In the genomic region with DNA sequence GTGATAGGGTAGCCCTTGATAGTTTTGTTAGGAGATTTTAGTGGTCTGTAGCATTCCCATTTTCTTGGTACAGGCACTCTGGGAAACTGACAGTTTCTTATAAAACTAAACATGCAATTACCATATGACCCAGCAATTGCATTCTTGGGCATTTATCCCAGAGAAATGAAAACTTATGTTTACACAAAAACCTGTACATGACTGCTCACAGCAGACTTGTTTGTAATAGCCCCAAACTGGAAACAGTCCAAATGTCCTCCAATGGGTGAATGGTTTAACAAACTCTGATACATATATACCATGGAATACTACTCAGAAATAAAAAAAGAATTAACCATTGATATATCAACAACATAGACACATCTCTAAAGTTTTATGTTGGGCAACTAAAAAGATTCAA, we compare ENCODE assay signal across 12 cellular contexts.
DNase-seq lines count a peak whose midpoint lies in the region; ATAC-seq and TF ChIP-seq lines count a peak whose summit lies in the region.
"Had no signal": no experiment of that assay in that cellular context is flagged by ENCODE, and none has a peak within 500 bp of the region (broad histone marks: within the 10 kb centered on the region; RNA-seq: fewer than 3 reads in every experiment).

No MANE protein-coding gene starts in this region.

- peaks cover 5% of the 10 kb centered on the region for H3K36me3 Mint-ChIP-seq in effector memory CD8-positive, alpha-beta T cell (ENCODE audit: insufficient read depth)
- H3K36me3 Mint-ChIP-seq in osteocyte (ENCODE audit: unreplicated experiment) (peaks cover 14% of the 10 kb centered on the region), endodermal cell (ENCODE audit: low read depth) (peaks cover 18% of the 10 kb centered on the region)
- H3K36me3 Mint-ChIP-seq in activated CD8-positive, alpha-beta T cell treated with anti-CD3 and anti-CD28 coated beads for 36 hours (ENCODE audit: low read depth): peaks cover 20% of the 10 kb centered on the region

- H3K9me3 Mint-ChIP-seq in effector memory CD8-positive, alpha-beta T cell: no peaks in the 10 kb centered on the region
- H3K9me3 Mint-ChIP-seq in osteocyte (ENCODE audit: unreplicated experiment) (no peaks in the 10 kb centered on the region), endodermal cell (no peaks in the 10 kb centered on the region)
- peaks cover 8% of the 10 kb centered on the region for H3K9me3 Mint-ChIP-seq in activated CD8-positive, alpha-beta T cell treated with anti-CD3 and anti-CD28 coated beads for 36 hours

- peaks cover 3% of the 10 kb centered on the region for H3K36me3 ChIP-seq in endodermal cell (ENCODE audit: control insufficient read depth, insufficient read depth, low read length)

- H3K9ac ChIP-seq in endodermal cell (ENCODE audit: extremely low read depth, low read length, poor library complexity, severe bottlenecking): no peak overlapping the region

- intact Hi-C loops in activated CD8-positive, alpha-beta T cell treated with anti-CD3 and anti-CD28 coated beads for 36 hours (cut with micrococcal nuclease): no loop called here

- peak overlapping the region; percentile 42 to 82 for H3K4me3 Mint-ChIP-seq in effector memory CD8-positive, alpha-beta T cell
- H3K4me3 Mint-ChIP-seq in osteocyte (ENCODE audit: unreplicated experiment) (no peak overlapping the region), endodermal cell (no peak overlapping the region)
- no peak overlapping the region for H3K4me3 Mint-ChIP-seq in activated CD8-positive, alpha-beta T cell treated with anti-CD3 and anti-CD28 coated beads for 36 hours

- POLR2A ChIA-PET in activated CD8-positive, alpha-beta T cell treated with anti-CD3 and anti-CD28 coated beads for 36 hours (lab: Charles Lee): no interaction called here

- no peaks in the 10 kb centered on the region for H3K9me3 ChIP-seq in endodermal cell (ENCODE audit: control insufficient read depth, low read length)

- H3K4me1 Mint-ChIP-seq in effector memory CD8-positive, alpha-beta T cell (ENCODE audit: low read depth in 2 of 2): peaks cover 28 to 42% of the 10 kb centered on the region in 2 donors
- H3K4me1 Mint-ChIP-seq in osteocyte (ENCODE audit: unreplicated experiment): peaks cover 40% of the 10 kb centered on the region
- H3K4me1 Mint-ChIP-seq in endodermal cell: peaks cover 3% of the 10 kb centered on the region
- H3K4me1 Mint-ChIP-seq in activated CD8-positive, alpha-beta T cell treated with anti-CD3 and anti-CD28 coated beads for 36 hours (ENCODE audit: low read depth): peaks cover 47% of the 10 kb centered on the region

- H3K4me3 ChIP-seq in endodermal cell (ENCODE audit: low read length): no peak overlapping the region

- H3K27ac ChIP-seq in endodermal cell (ENCODE audit: low read depth, low read length): no peak overlapping the region

- no peaks in the 10 kb centered on the region for H3K27me3 ChIP-seq in endodermal cell (ENCODE audit: control insufficient read depth, insufficient read depth, low read length, poor library complexity, severe bottlenecking)

- no peaks in the 10 kb centered on the region for H3K27me3 Mint-ChIP-seq in effector memory CD8-positive, alpha-beta T cell
- no peaks in the 10 kb centered on the region for H3K27me3 Mint-ChIP-seq in osteocyte (ENCODE audit: unreplicated experiment)
- H3K27me3 Mint-ChIP-seq in endodermal cell (ENCODE audit: insufficient read depth): no peaks in the 10 kb centered on the region
- H3K27me3 Mint-ChIP-seq in activated CD8-positive, alpha-beta T cell treated with anti-CD3 and anti-CD28 coated beads for 36 hours: no peaks in the 10 kb centered on the region

- no peak for TF ChIP-seq CTCF in osteocyte (IDR thresholded peaks at IDR 0.05)
- no peak for TF ChIP-seq CTCF in endodermal cell (conservative IDR thresholded peaks at IDR 0.05)
- TF ChIP-seq CTCF in activated CD8-positive, alpha-beta T cell treated with anti-CD3 and anti-CD28 coated beads for 36 hours (IDR thresholded peaks at IDR 0.05): no peak

- CTCF ChIA-PET in activated CD8-positive, alpha-beta T cell treated with anti-CD3 and anti-CD28 coated beads for 36 hours (lab: Charles Lee): no interaction called here

- no peak for ATAC-seq in effector memory CD8-positive, alpha-beta T cell (replicated peaks)
- no peak for ATAC-seq in GM19395 (IDR thresholded peaks at IDR 0.05; ENCODE audit: unreplicated experiment)
- no peak for ATAC-seq in activated CD8-positive, alpha-beta T cell treated with anti-CD3 and anti-CD28 coated beads for 36 hours

- no peaks in the 10 kb centered on the region for H3K4me1 ChIP-seq in endodermal cell (ENCODE audit: control insufficient read depth, insufficient read depth, low read length)

- peak overlapping the region; percentile 5 to 44 for H3K27ac Mint-ChIP-seq in effector memory CD8-positive, alpha-beta T cell
- H3K27ac Mint-ChIP-seq in osteocyte (ENCODE audit: unreplicated experiment): peak overlapping the region; percentile 71
- H3K27ac Mint-ChIP-seq in endodermal cell: no peak overlapping the region
- H3K27ac Mint-ChIP-seq in activated CD8-positive, alpha-beta T cell treated with anti-CD3 and anti-CD28 coated beads for 36 hours: no peak overlapping the region

- DNase-seq in NCI-H1092 treated with DMSO at 0.1 percent for 48 hours (lab: John Stamatoyannopoulos, UW) (peak; percentile 57), NCI-H1092 (lab: John Stamatoyannopoulos, UW) (no peak), NCI-H446 (lab: John Stamatoyannopoulos, UW) (peak; percentile 25 to 70), osteocyte (ENCODE audit: extremely low spot score, unreplicated experiment) (no peak), endodermal cell (no peak)
- DNase-seq in effector memory CD8-positive, alpha-beta T cell: no peak
- no peak for DNase-seq in activated CD8-positive, alpha-beta T cell treated with anti-CD3 and anti-CD28 coated beads for 36 hours
- DNase-seq: ACHN; foreskin melanocyte; NCI-H1436; stimulated activated CD4-positive, alpha-beta T cell treated with anti-CD3 and anti-CD28 coated beads, Interleukin-4, amount 100 ng/mL, for 1 hour had no signal

Comparison
In these comparisons a context has a peak if more than half of its experiments do, and no peak if none do; other contexts are left out.
1. DNase-seq: peak in NCI-H1092 treated with DMSO at 0.1 percent for 48 hours (single experiment) and NCI-H446 (2 of 2); none in NCI-H1092 (single experiment), effector memory CD8-positive, alpha-beta T cell (0 of 3), osteocyte (single experiment), endodermal cell (single experiment) and activated CD8-positive, alpha-beta T cell treated with anti-CD3 and anti-CD28 coated beads for 36 hours (single experiment).
2. H3K27ac Mint-ChIP-seq: peak in effector memory CD8-positive, alpha-beta T cell (2 of 2) and osteocyte (single experiment); none in endodermal cell (single experiment) and activated CD8-positive, alpha-beta T cell treated with anti-CD3 and anti-CD28 coated beads for 36 hours (single experiment).
3. H3K4me3 Mint-ChIP-seq: peak in effector memory CD8-positive, alpha-beta T cell (2 of 2); none in osteocyte (single experiment), endodermal cell (single experiment) and activated CD8-positive, alpha-beta T cell treated with anti-CD3 and anti-CD28 coated beads for 36 hours (single experiment).